ENCODE assay signal across 9 cellular contexts in genomic region chr4:1012031-1012739, GRCh38. TPM values are rescaled to one million over a fixed set of nuclear protein-coding genes. Genes with fewer than 3 reads are reported as not detected.
A peak's percentile ranks its signal among the peaks of the same experiment; 100 is the strongest.
DNase-seq lines count a peak whose midpoint lies in the region; ATAC-seq and TF ChIP-seq lines count a peak whose summit lies in the region.
"Had no signal": no experiment of that assay in that cellular context is flagged by ENCODE, and none has a peak within 500 bp of the region (broad histone marks: within the 10 kb centered on the region; RNA-seq: fewer than 3 reads in every experiment).

No MANE protein-coding gene starts in this region.

- H3K27me3 ChIP-seq in adrenal gland = peaks cover 4% of the 10 kb centered on the region

- H3K4me1 Mint-ChIP-seq in stimulated activated naive B cell treated with anti-CD40 and anti-IgM and Interleukin-4, amounts not matched to agents 10 μg/mL and 1 μg/mL and 100 μg/mL, for 72 hours = peaks cover 14 to 32% of the 10 kb centered on the region in 2 donors

- 2 to 12% (median 5%) methylated on average over 16 to 69 of the region's 69 CpGs; no CpG with 5 or more reads in 1 of the 4 donors for WGBS in adrenal gland, 4 donors

- H3K9me3 ChIP-seq in adrenal gland (replicated peaks in 1 of 3) = no peaks in the 10 kb centered on the region

- intact Hi-C loops in adrenal gland (cut with DNase I) = no loop called here

- peaks cover 29 to 58% of the 10 kb centered on the region in 2 donors for H3K4me1 ChIP-seq in adrenal gland (replicated peaks in 1 of 2)

- H3K9me3 Mint-ChIP-seq in stimulated activated naive B cell treated with anti-CD40 and anti-IgM and Interleukin-4, amounts not matched to agents 10 μg/mL and 1 μg/mL and 100 μg/mL, for 72 hours = no peaks in the 10 kb centered on the region

- no peak for TF ChIP-seq POLR2A in adrenal gland (IDR thresholded peaks at IDR 0.05)

- H3K36me3 ChIP-seq in adrenal gland (replicated peaks in 1 of 2) = no peaks in the 10 kb centered on the region

- H3K36me3 Mint-ChIP-seq in stimulated activated naive B cell treated with anti-CD40 and anti-IgM and Interleukin-4, amounts not matched to agents 10 μg/mL and 1 μg/mL and 100 μg/mL, for 72 hours = peaks cover 2 to 3% of the 10 kb centered on the region in 2 donors

- H3K4me3 Mint-ChIP-seq in stimulated activated naive B cell treated with anti-CD40 and anti-IgM and Interleukin-4, amounts not matched to agents 10 μg/mL and 1 μg/mL and 100 μg/mL, for 72 hours = peak overlapping the region; percentile 57 to 67

- no peak overlapping the region for H3K27ac Mint-ChIP-seq in stimulated activated naive B cell treated with anti-CD40 and anti-IgM and Interleukin-4, amounts not matched to agents 10 μg/mL and 1 μg/mL and 100 μg/mL, for 72 hours

- TF ChIP-seq CTCF in GM10266 (IDR thresholded peaks at IDR 0.05; ENCODE audit: control insufficient read depth, insufficient read depth, low read depth, missing control alignments) = no peak
- TF ChIP-seq CTCF in adrenal gland (IDR thresholded peaks at IDR 0.05) = no peak

- POLR2A ChIA-PET in HEK293T (lab: Yijun Ruan, JAX) = no interaction called here

- H3K27ac ChIP-seq in adrenal gland = peak overlapping the region; percentile 11 to 90 (median 73)

- H3K27me3 Mint-ChIP-seq in stimulated activated naive B cell treated with anti-CD40 and anti-IgM and Interleukin-4, amounts not matched to agents 10 μg/mL and 1 μg/mL and 100 μg/mL, for 72 hours = peaks cover 19 to 20% of the 10 kb centered on the region in 2 donors

- DNase-seq in GM10266 (ENCODE audit: extremely low spot score) (peak; percentile 65), RKO (ENCODE audit: low spot score) (peak; percentile 72), adrenal gland (peak; percentile 57 to 78 (median 73)), kidney tubule cell (ENCODE audit: low spot score) (peak; percentile 60), cortex of kidney (lab: John Stamatoyannopoulos, UW) (no peak), NK-92 (lab: John Stamatoyannopoulos, UW; ENCODE audit: unreplicated experiment) (no peak), HEK293T (ENCODE audit: extremely low spot score) (no peak)
- no peak for DNase-seq in stimulated activated naive B cell treated with anti-CD40 and anti-IgM and Interleukin-4, amounts not matched to agents 10 μg/mL and 1 μg/mL and 100 μg/mL, for 72 hours

- no peak for ATAC-seq in stimulated activated naive B cell treated with anti-CD40 and anti-IgM and Interleukin-4, amounts not matched to agents 10 μg/mL and 1 μg/mL and 100 μg/mL, for 72 hours (replicated peaks)

- CTCF ChIA-PET in HEK293T (lab: Yijun Ruan, JAX) = no interaction called here

- H3K4me3 ChIP-seq in adrenal gland = peak overlapping the region in 2 of 4 donors; percentile 45 to 80

TF ChIP-seq in HEK293T, 16 proteins besides CTCF, POLR2A, EP300 and RAD21:
- no peak for TF ChIP-seq CTBP1 (IDR thresholded peaks at IDR 0.05; ENCODE audit: borderline replicate concordance)
- no peak for TF ChIP-seq SUZ12 (IDR thresholded peaks at IDR 0.05)
- TF ChIP-seq LEF1 (IDR thresholded peaks at IDR 0.05; ENCODE audit: borderline replicate concordance) = no peak
- no peak for TF ChIP-seq SP1 (IDR thresholded peaks at IDR 0.05)
- TF ChIP-seq FOXM1 (IDR thresholded peaks at IDR 0.05; ENCODE audit: borderline replicate concordance) = no peak
- TF ChIP-seq ELF4 (IDR thresholded peaks at IDR 0.05) = no peak
- no peak for TF ChIP-seq TARDBP (IDR thresholded peaks at IDR 0.05)
- TF ChIP-seq L3MBTL2 (conservative IDR thresholded peaks at IDR 0.05) = no peak
- no peak for TF ChIP-seq ZNF384 (IDR thresholded peaks at IDR 0.05)
- no peak for TF ChIP-seq PKNOX1 (IDR thresholded peaks at IDR 0.05)
- TF ChIP-seq FOXK2 (IDR thresholded peaks at IDR 0.05) = no peak
- no peak for TF ChIP-seq ARNT (IDR thresholded peaks at IDR 0.05)
TF ChIP-seq in HEK293T: peak in this region for 0.

RNA-seq across cellular contexts. Expression of gene FGFRL1, which starts 0.8 kb away (rescaled TPM):
- total RNA-seq in adrenal gland = 100 to 1,000 TPM in 3 of 8 donors, 10 to 100 TPM in 5; 45.9 to 274 (median 85.1) TPM
- polyA plus RNA-seq in adrenal gland = 10 to 100 TPM; 24.4 to 75.5 (median 25.3) TPM

RNA-seq across cellular contexts. Expression of gene SLC26A1, which starts 19.0 kb away (rescaled TPM):
- 10 to 100 TPM in 1 of 8 donors, 1 to 10 TPM in 5, under 1 TPM in 2; 0.85 to 55.0 (median 3.1) TPM for total RNA-seq in adrenal gland
- polyA plus RNA-seq in adrenal gland = 10 to 100 TPM in 1 of 3 donors, 1 to 10 TPM in 2; 2.5 to 11.6 (median 3.7) TPM
- total RNA-seq: activated CD8-positive, alpha-beta memory T cell treated with anti-CD3 and anti-CD28 coated beads for 36 hours had no signal

RNA-seq across cellular contexts. Expression of gene IDUA, which starts 25.3 kb away (rescaled TPM):
- 10 to 100 TPM; 16.7 to 78.4 (median 31.2) TPM for total RNA-seq in adrenal gland
- 100 to 1,000 TPM in 1 of 3 donors, 10 to 100 TPM in 1, 1 to 10 TPM in 1; 1.6 to 109 (median 90.6) TPM for polyA plus RNA-seq in adrenal gland

RNA-seq across cellular contexts. Expression of gene DGKQ, which starts 38.8 kb away (rescaled TPM):
- 10 to 100 TPM in 6 of 8 donors, 1 to 10 TPM in 2; 8.1 to 16.5 (median 13.2) TPM for total RNA-seq in adrenal gland
- polyA plus RNA-seq in adrenal gland = 10 to 100 TPM in 2 of 3 donors, under 1 TPM in 1; 0.55 to 13.8 (median 11.8) TPM

Comparison
In these comparisons a context has a peak if more than half of its experiments do, and no peak if none do; other contexts are left out.
1. DNase-seq: peak in GM10266 (single experiment), RKO (single experiment), adrenal gland (7 of 7) and kidney tubule cell (single experiment); none in stimulated activated naive B cell treated with anti-CD40 and anti-IgM and Interleukin-4, amounts not matched to agents 10 μg/mL and 1 μg/mL and 100 μg/mL, for 72 hours (single experiment), cortex of kidney (single experiment), NK-92 (single experiment) and HEK293T (single experiment).